10 cellular contexts compared by ENCODE assay signal in genomic region chr5:110751902-110752762, GRCh38. TPM values are rescaled to one million over a fixed set of nuclear protein-coding genes. Genes with fewer than 3 reads are reported as not detected.
DNase-seq lines count a peak whose midpoint lies in the region; ATAC-seq and TF ChIP-seq lines count a peak whose summit lies in the region.
"Had no signal": no experiment of that assay in that cellular context is flagged by ENCODE, and none has a peak within 500 bp of the region (broad histone marks: within the 10 kb centered on the region; RNA-seq: fewer than 3 reads in every experiment).

No MANE protein-coding gene starts in this region.

- TF ChIP-seq CTCF in gastroesophageal sphincter (IDR thresholded peaks at IDR 0.05), result no peak

- H3K36me3 ChIP-seq in naive thymus-derived CD4-positive, alpha-beta T cell (ENCODE audit: control insufficient read depth in 2 of 3, insufficient read depth in 3 of 3, low read length in 3 of 3), result peaks cover 0 to 26% (median under 1%) of the 10 kb centered on the region in 3 experiments
- H3K36me3 ChIP-seq in gastroesophageal sphincter, result peaks cover 0 to 62% of the 10 kb centered on the region in 2 donors

- H3K9me3 Mint-ChIP-seq in naive thymus-derived CD4-positive, alpha-beta T cell, result no peaks in the 10 kb centered on the region

- H3K4me1 Mint-ChIP-seq in naive thymus-derived CD4-positive, alpha-beta T cell, result peaks cover 15 to 47% (median 34%) of the 10 kb centered on the region in 7 donors

- 50 to 53% methylated on average over 5 to 8 of the region's 8 CpGs for WGBS in gastroesophageal sphincter (ENCODE audit: low coverage in 1 of 2), 2 donors

- H3K4me3 ChIP-seq in naive thymus-derived CD4-positive, alpha-beta T cell (ENCODE audit: low read length), result no peak overlapping the region
- no peak overlapping the region for H3K4me3 ChIP-seq in gastroesophageal sphincter

- H3K27me3 ChIP-seq in naive thymus-derived CD4-positive, alpha-beta T cell (ENCODE audit: control insufficient read depth in 2 of 2, insufficient read depth in 2 of 2, low read length in 2 of 2), result no peaks in the 10 kb centered on the region
- no peaks in the 10 kb centered on the region for H3K27me3 ChIP-seq in gastroesophageal sphincter

- H3K27ac Mint-ChIP-seq in naive thymus-derived CD4-positive, alpha-beta T cell, result peak overlapping the region in 8 of 9 donors; percentile 5 to 84 (median 59)

- intact Hi-C loops in naive thymus-derived CD4-positive, alpha-beta T cell (cut with micrococcal nuclease), result loop anchor here in 1 of 2 donors (1.0 to 5.0 kb wide), 8 partner anchors 13 to 1410 kb away; partner anchors contain the start of genes NREP, SLC25A46, STARD4 and WDR36

- CTCF ChIA-PET in naive thymus-derived CD4-positive, alpha-beta T cell (lab: Charles Lee), result no interaction called here

- ATAC-seq in HG02642 (IDR thresholded peaks at IDR 0.05; ENCODE audit: poor library complexity, unreplicated experiment) (peak; percentile 99), gastroesophageal sphincter (no peak)
- ATAC-seq in naive thymus-derived CD4-positive, alpha-beta T cell, result peak; percentile 82

- H3K36me3 Mint-ChIP-seq in naive thymus-derived CD4-positive, alpha-beta T cell, result peaks cover 4 to 44% (median 24%) of the 10 kb centered on the region in 5 donors

- H3K27ac ChIP-seq in naive thymus-derived CD4-positive, alpha-beta T cell (ENCODE audit: low read depth, low read length), result no peak overlapping the region
- no peak overlapping the region for H3K27ac ChIP-seq in gastroesophageal sphincter
- H3K27ac ChIP-seq: 22Rv1 had no signal

- H3K9me3 ChIP-seq in naive thymus-derived CD4-positive, alpha-beta T cell (ENCODE audit: control insufficient read depth in 2 of 3, low read length in 3 of 3), result no peaks in the 10 kb centered on the region
- H3K9me3 ChIP-seq in gastroesophageal sphincter, result no peaks in the 10 kb centered on the region

- TF ChIP-seq EP300 in gastroesophageal sphincter (IDR thresholded peaks at IDR 0.05), result no peak

- H3K4me1 ChIP-seq in naive thymus-derived CD4-positive, alpha-beta T cell (ENCODE audit: control insufficient read depth in 2 of 2, insufficient read depth in 2 of 2, low read length in 2 of 2), result peaks cover 0 to 12% of the 10 kb centered on the region in 2 donors
- no peaks in the 10 kb centered on the region for H3K4me1 ChIP-seq in gastroesophageal sphincter

- H3K27me3 Mint-ChIP-seq in naive thymus-derived CD4-positive, alpha-beta T cell, result no peaks in the 10 kb centered on the region

- H3K4me3 Mint-ChIP-seq in naive thymus-derived CD4-positive, alpha-beta T cell, result peak overlapping the region in 1 of 10 donors; percentile 68

- peak; percentile 20 for DNase-seq in DMS 273 (lab: John Stamatoyannopoulos, UW; ENCODE audit: unreplicated experiment)
- no peak for DNase-seq in DMS 273 treated with DMSO at 0.1 percent for 48 hours (lab: John Stamatoyannopoulos, UW)
- DNase-seq in RPMI7951 (ENCODE audit: low read depth), result peak; percentile 17
- DNase-seq in naive thymus-derived CD4-positive, alpha-beta T cell, result peak in 2 of 9 donors; percentile 8 to 30
- no peak for DNase-seq in CD1c-positive myeloid dendritic cell (ENCODE audit: extremely low spot score)
- no peak for DNase-seq in NK-92 treated with Interleukin-12 subunit alpha and Interleukin-12 subunit beta, amount 100 ng/mL, for 24 hours (lab: John Stamatoyannopoulos, UW)
- DNase-seq: SW 1271 had no signal

- TF ChIP-seq POLR2A in gastroesophageal sphincter (IDR thresholded peaks at IDR 0.05), result no peak

- POLR2A ChIA-PET in naive thymus-derived CD4-positive, alpha-beta T cell (lab: Charles Lee), result no interaction called here

RNA-seq across cellular contexts. Expression of gene SLC25A46, which starts 13.3 kb away (rescaled TPM):
- total RNA-seq in RPMI7951 (2014; rRNA removed; shearing (Covaris generic)), result 55.4 and 60.8 TPM in 2 replicates
- total RNA-seq in naive thymus-derived CD4-positive, alpha-beta T cell, result 10 to 100 TPM; 23.8 to 50.5 (median 35.9) TPM
- 10 to 100 TPM; 30.9 to 31.9 TPM for polyA plus RNA-seq in naive thymus-derived CD4-positive, alpha-beta T cell
- total RNA-seq in gastroesophageal sphincter, result 10 to 100 TPM; 53.2 to 85.1 (median 68.2) TPM

RNA-seq across cellular contexts. Expression of gene TMEM232, which starts 25.7 kb away (rescaled TPM):
- total RNA-seq in RPMI7951 (2014; rRNA removed; shearing (Covaris generic)), result 0.24 and 0.29 TPM in 2 replicates
- total RNA-seq in naive thymus-derived CD4-positive, alpha-beta T cell, result 1 to 10 TPM; 1.6 to 3.0 (median 2.9) TPM
- polyA plus RNA-seq in naive thymus-derived CD4-positive, alpha-beta T cell, result 1 to 10 TPM in 1 of 2 donors, under 1 TPM in 1; 0.43 to 1.4 TPM
- 1 to 10 TPM; 2.2 to 5.1 (median 3.8) TPM for total RNA-seq in gastroesophageal sphincter

Comparison
In these comparisons a context has a peak if more than half of its experiments do, and no peak if none do; other contexts are left out.
1. DNase-seq: peak in DMS 273 (single experiment) and RPMI7951 (single experiment); none in DMS 273 treated with DMSO at 0.1 percent for 48 hours (single experiment), CD1c-positive myeloid dendritic cell (single experiment) and NK-92 treated with Interleukin-12 subunit alpha and Interleukin-12 subunit beta, amount 100 ng/mL, for 24 hours (single experiment).